ENCODE assay signal across 21 cellular contexts in genomic region chr4:4277531-4277930, GRCh38. TPM values are rescaled to one million over a fixed set of nuclear protein-coding genes. Genes with fewer than 3 reads are reported as not detected.
DNase-seq lines count a peak whose midpoint lies in the region; ATAC-seq and TF ChIP-seq lines count a peak whose summit lies in the region.
"Had no signal": no experiment of that assay in that cellular context is flagged by ENCODE, and none has a peak within 500 bp of the region (broad histone marks: within the 10 kb centered on the region; RNA-seq: fewer than 3 reads in every experiment).

No MANE protein-coding gene starts in this region.

- H2AFZ ChIP-seq in mammary epithelial cell (ENCODE audit: low read depth, low read length): no peak overlapping the region

- H3K4me1 Mint-ChIP-seq in MCF 10A (ENCODE audit: insufficient read depth, unreplicated experiment) (peaks cover 14% of the 10 kb centered on the region), T-cell (peaks cover 0 to 5% (median 0%) of the 10 kb centered on the region in 3 donors)
- H3K4me1 Mint-ChIP-seq: H9 had no signal

- in situ Hi-C loops in mammary epithelial cell (cut with MboI; ENCODE audit: low sequenced_read_pairs in 2 of 2) (no loop called here), G401 (cut with HindIII; ENCODE audit: low sequenced_read_pairs) (no loop called here)

- H3K36me3 ChIP-seq in mammary epithelial cell (ENCODE audit: insufficient read depth, low read length) (peaks cover 47% of the 10 kb centered on the region), right lobe of liver (peaks cover 0 to 64% (median 7%) of the 10 kb centered on the region in 4 donors)

- DNase-seq in MCF 10A (ENCODE audit: unreplicated experiment): no peak
- DNase-seq in mammary epithelial cell: no peak
- DNase-seq in T-cell: no peak
- DNase-seq in right lobe of liver: peak in 1 of 3 donors; percentile 52
- no peak for DNase-seq in G401 (ENCODE audit: low spot score)
- no peak for DNase-seq in activated naive CD4-positive, alpha-beta T cell treated with Interleukin-2 at 50 U/mL for 16 hours
- DNase-seq in dermis blood vessel endothelial cell: no peak
- DNase-seq: COR-L47, DMS79, H9, MM.1S, NCI-H1048, NCI-H1417 treated with DMSO at 0.1 percent for 48 hours, NCI-H187, NCI-H226, NCI-H510A treated with DMSO at 0.1 percent for 48 hours, NCI-H748 treated with DMSO at 0.1 percent for 48 hours, Peyer's patch had no signal

- POLR2A ChIA-PET in MCF 10A (lab: Yijun Ruan, JAX): interaction anchor here (1.0 kb wide), 1 partner anchor 12 kb away, joined by 3 read pairs; the partner anchor contains the start of genes LYAR and ZBTB49
- POLR2A ChIA-PET in T-cell (lab: Charles Lee): no interaction called here

- no peak overlapping the region for H3K9ac ChIP-seq in mammary epithelial cell (ENCODE audit: insufficient read depth, low read length)

- H3K4me3 ChIP-seq in mammary epithelial cell (replicated peaks in 1 of 3; ENCODE audit: insufficient read depth in 1 of 3, low read depth in 2 of 3, low read length in 3 of 3) (no peak overlapping the region), right lobe of liver (no peak overlapping the region)
- H3K4me3 ChIP-seq: K562, Peyer's patch had no signal

- TF ChIP-seq CTCF in MCF 10A (IDR thresholded peaks at IDR 0.05; ENCODE audit: unreplicated experiment) (no peak), mammary epithelial cell (conservative IDR thresholded peaks at IDR 0.05 in 1 of 2, IDR thresholded peaks at IDR 0.05 in 1 of 2; ENCODE audit: extremely low read depth in 1 of 2, insufficient read depth in 1 of 2, low read depth in 1 of 2, low read length in 2 of 2) (no peak), right lobe of liver (IDR thresholded peaks at IDR 0.05) (no peak)

- H3K27me3 ChIP-seq in mammary epithelial cell (ENCODE audit: insufficient read depth, low read length) (no peaks in the 10 kb centered on the region), right lobe of liver (no peaks in the 10 kb centered on the region)
- H3K27me3 ChIP-seq: Peyer's patch had no signal

- H3K4me1 ChIP-seq in mammary epithelial cell (ENCODE audit: insufficient read depth, low read length): no peaks in the 10 kb centered on the region
- no peaks in the 10 kb centered on the region for H3K4me1 ChIP-seq in right lobe of liver
- H3K4me1 ChIP-seq: Peyer's patch had no signal

- H4K20me1 ChIP-seq in mammary epithelial cell (ENCODE audit: insufficient read depth, low read length): no peaks in the 10 kb centered on the region

- H3K9me3 ChIP-seq in mammary epithelial cell (replicated peaks; ENCODE audit: insufficient read depth, low read length): no peaks in the 10 kb centered on the region
- no peaks in the 10 kb centered on the region for H3K9me3 ChIP-seq in right lobe of liver
- H3K9me3 ChIP-seq: Peyer's patch had no signal

- H3K27ac ChIP-seq in mammary epithelial cell (ENCODE audit: insufficient read depth, low read depth, low read length): no peak overlapping the region
- H3K27ac ChIP-seq in right lobe of liver: no peak overlapping the region
- H3K27ac ChIP-seq: Peyer's patch had no signal

- H3K27ac Mint-ChIP-seq in MCF 10A (ENCODE audit: low read depth, unreplicated experiment) (peak overlapping the region; percentile 61), T-cell (peak overlapping the region; percentile 31 to 55)

- peaks cover 7% of the 10 kb centered on the region for H3K79me2 ChIP-seq in mammary epithelial cell (ENCODE audit: insufficient read depth, low read length)

- H3K9me3 Mint-ChIP-seq in MCF 10A (ENCODE audit: unreplicated experiment): no peaks in the 10 kb centered on the region
- no peaks in the 10 kb centered on the region for H3K9me3 Mint-ChIP-seq in T-cell
- H3K9me3 Mint-ChIP-seq: H9 had no signal

- H3K27me3 Mint-ChIP-seq in MCF 10A (ENCODE audit: insufficient read depth, unreplicated experiment) (no peaks in the 10 kb centered on the region), T-cell (no peaks in the 10 kb centered on the region)

- TF ChIP-seq POLR2A in right lobe of liver (IDR thresholded peaks at IDR 0.05): no peak

- no peak for ATAC-seq in T-cell (replicated peaks in 1 of 4)
- ATAC-seq in right lobe of liver: peak in 3 of 4 donors; percentile 34 to 64 (median 47)
- ATAC-seq: K562, SK-N-SH treated with all-trans-retinoic acid at 6 μM for 48 hours had no signal

- peaks cover 83% of the 10 kb centered on the region for H3K36me3 Mint-ChIP-seq in MCF 10A (ENCODE audit: insufficient read depth, unreplicated experiment)
- H3K36me3 Mint-ChIP-seq in T-cell: peaks cover 65% of the 10 kb centered on the region

- H3K4me2 ChIP-seq in mammary epithelial cell (ENCODE audit: insufficient read depth, low read depth, low read length): no peak overlapping the region

- H3K4me3 Mint-ChIP-seq in MCF 10A (ENCODE audit: unreplicated experiment): no peak overlapping the region
- no peak overlapping the region for H3K4me3 Mint-ChIP-seq in T-cell
- H3K4me3 Mint-ChIP-seq: H9 had no signal

- dilution Hi-C loops in mammary epithelial cell (cut with HindIII; ENCODE audit: low sequenced_read_pairs): no loop called here

- intact Hi-C loops in MCF 10A (cut with micrococcal nuclease) (no loop called here), mammary epithelial cell (cut with micrococcal nuclease) (no loop called here), right lobe of liver (cut with DNase I) (no loop called here)

- CTCF ChIA-PET in MCF 10A (lab: Yijun Ruan, JAX): interaction anchor here (0.7 kb wide), 1 partner anchor 151 kb away, joined by 4 read pairs; no protein-coding TSS in a partner anchor
- CTCF ChIA-PET in mammary epithelial cell (lab: Charles Lee; ENCODE audit: low non-redundant PET): no interaction called here
- CTCF ChIA-PET in T-cell (lab: Charles Lee): no interaction called here

- WGBS in mammary epithelial cell (ENCODE audit: low coverage, missing lambda C conversion rate): 100% methylated on average over 2 of the region's 6 CpGs
- WGBS in right lobe of liver (ENCODE audit: insufficient coverage, low coverage, low lambda C conversion rate, missing lambda C conversion rate): 23% methylated on average over 5 of the region's 6 CpGs

- BruUV-seq in MCF 10A (replicated peaks; lab: Mats Ljungman, UMichigan) (no TSS peak), mammary epithelial cell (replicated peaks; lab: Mats Ljungman, UMichigan) (no TSS peak)

RNA-seq across cellular contexts. Expression of gene LYAR, which starts 12.4 kb away (rescaled TPM):
- total RNA-seq in MCF 10A (2022): 66.7 and 79.6 TPM in 2 replicates
- 10 to 100 TPM in 1 of 2 donors, 1 to 10 TPM in 1; 6.3 to 36.3 TPM for total RNA-seq in mammary epithelial cell
- 16.1 TPM for polyA plus RNA-seq in mammary epithelial cell
- polyA minus RNA-seq in mammary epithelial cell: 35.0 TPM
- total RNA-seq in T-cell: 10 to 100 TPM; 21.0 to 46.3 (median 31.7) TPM
- 1 to 10 TPM; 2.6 to 8.9 (median 5.2) TPM for total RNA-seq in right lobe of liver
- total RNA-seq in G401 (2014; rRNA removed; shearing (Covaris generic)): 47.3 and 58.7 TPM in 2 replicates
- total RNA-seq in dermis blood vessel endothelial cell: 18.2 and 18.9 TPM in 2 replicates

RNA-seq across cellular contexts. Expression of gene ZBTB49, which starts 12.5 kb away (rescaled TPM):
- total RNA-seq in MCF 10A (2022) (5.9 and 7.6 TPM in 2 replicates), mammary epithelial cell (1 to 10 TPM; 4.7 to 8.6 TPM), T-cell (10 to 100 TPM in 3 of 5 donors, 1 to 10 TPM in 2; 7.9 to 17.1 (median 11.4) TPM), right lobe of liver (1 to 10 TPM; 1.4 to 3.3 (median 2.5) TPM), dermis blood vessel endothelial cell (4.0 and 4.1 TPM in 2 replicates)
- 1.9 TPM for polyA plus RNA-seq in mammary epithelial cell
- not detected for polyA minus RNA-seq in mammary epithelial cell
- total RNA-seq in G401 (2014; rRNA removed; shearing (Covaris generic)): 2.5 and 3.8 TPM in 2 replicates

RNA-seq across cellular contexts. Expression of gene TMEM128, which starts 29.5 kb away (rescaled TPM):
- total RNA-seq in MCF 10A (2022) (26.8 and 31.5 TPM in 2 replicates), mammary epithelial cell (10 to 100 TPM; 20.3 to 28.8 TPM), T-cell (10 to 100 TPM in 4 of 5 donors, 1 to 10 TPM in 1; 9.9 to 22.8 (median 16.7) TPM), right lobe of liver (1 to 10 TPM; 4.8 to 7.6 (median 6.1) TPM), dermis blood vessel endothelial cell (13.1 and 15.8 TPM in 2 replicates)
- polyA plus RNA-seq in mammary epithelial cell: 18.3 TPM
- 10.5 TPM for polyA minus RNA-seq in mammary epithelial cell
- 51.1 and 89.3 TPM in 2 replicates for total RNA-seq in G401 (2014; rRNA removed; shearing (Covaris generic))

RNA-seq across cellular contexts. Expression of gene OTOP1, which starts 50.8 kb away (rescaled TPM):
- not detected in 2 replicates for total RNA-seq in MCF 10A (2022)
- not detected for total RNA-seq in mammary epithelial cell
- polyA plus RNA-seq in mammary epithelial cell: 0.03 TPM
- not detected for polyA minus RNA-seq in mammary epithelial cell
- total RNA-seq in T-cell: not detected
- total RNA-seq in right lobe of liver: not detected
- not detected in 2 replicates for total RNA-seq in G401 (2014; rRNA removed; shearing (Covaris generic))
- not detected in 2 replicates for total RNA-seq in dermis blood vessel endothelial cell
- total RNA-seq: H9, K562, LHCN-M2, Peyer's patch had no signal
- polyA plus RNA-seq: K562 had no signal

Comparison
In these comparisons a context has a peak if more than half of its experiments do, and no peak if none do; other contexts are left out.
1. ATAC-seq: peak in right lobe of liver (3 of 4); none in T-cell (0 of 4).